1 cellular context compared by ENCODE assay signal in genomic region chr4:95462946-95463345, GRCh38.
TF ChIP-seq lines count a peak whose summit lies in the region.

No MANE protein-coding gene starts in this region.

TF ChIP-seq in GM23338, 12 proteins besides CTCF, POLR2A, EP300 and RAD21 (continued from another document):
- no peak for TF ChIP-seq ZNF462 (CRISPR knock-in tag; IDR thresholded peaks at IDR 0.05)
- no peak for TF ChIP-seq ZNF114 (CRISPR knock-in tag; IDR thresholded peaks at IDR 0.05)
- no peak for TF ChIP-seq ZNF331 (CRISPR knock-in tag; IDR thresholded peaks at IDR 0.05; ENCODE audit: low read depth)
